Comparison of ENCODE assay signal across 8 cellular contexts in the genomic region with DNA sequence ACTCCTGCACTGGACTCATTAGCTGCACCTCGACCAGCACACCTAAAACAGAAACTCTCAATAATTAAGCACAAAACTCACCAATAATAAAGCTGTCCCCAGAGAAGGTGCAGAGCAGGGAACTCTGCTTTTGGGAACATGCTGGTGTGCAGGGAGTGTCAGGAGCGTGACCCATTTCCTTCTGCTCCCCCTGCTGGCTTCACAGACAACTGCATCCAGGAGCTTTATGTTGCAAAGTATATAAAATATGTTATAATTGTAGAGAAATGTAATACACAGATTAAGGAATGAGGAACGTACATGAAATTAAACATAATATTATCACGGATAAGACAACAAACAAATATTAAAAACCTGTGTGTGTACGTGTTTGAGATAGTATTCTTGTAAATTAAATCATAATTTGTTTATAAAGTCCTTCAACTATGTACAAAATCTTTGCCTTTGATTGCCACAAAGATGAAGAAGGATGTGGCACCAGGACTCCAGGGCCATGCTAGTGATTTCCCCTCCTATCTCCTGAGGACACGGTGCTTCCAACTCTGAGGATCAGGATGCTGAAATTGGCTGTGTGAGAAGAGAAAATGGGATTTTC.
DNase-seq lines count a peak whose midpoint lies in the region; ATAC-seq, FAIRE-seq and TF ChIP-seq lines count a peak whose summit lies in the region.

No MANE protein-coding gene starts in this region.

- no peaks in the 10 kb centered on the region for H3K9me3 Mint-ChIP-seq in activated T-helper 1 cell treated with anti-CD3 and anti-CD28 coated beads, Interleukin-12 subunit alpha, Interleukin-12 subunit beta, Interleukin-2, Interleukin-4 antibody, amounts not matched to agents 30 ng/mL and 10 ng/mL and 1 ng/mL, durations not matched to agents 14 hours and 24 hours and 36 hours

- H3K27me3 ChIP-seq in OCI-LY3 (ENCODE audit: low read depth, low read length) (peaks cover 26% of the 10 kb centered on the region; the same call in 1 of the 2 replicates), adipocyte (replicated peaks; ENCODE audit: control insufficient read depth, insufficient read depth, low read length) (peaks cover 46% of the 10 kb centered on the region), iPS DF 6.9 (ENCODE audit: control insufficient read depth, insufficient read depth, low read length) (no peaks in the 10 kb centered on the region)

- H3K4me2 ChIP-seq in OCI-LY3 (ENCODE audit: low read length), result no peak overlapping the region

- H3K4me1 Mint-ChIP-seq in activated T-helper 1 cell treated with anti-CD3 and anti-CD28 coated beads, Interleukin-12 subunit alpha, Interleukin-12 subunit beta, Interleukin-2, Interleukin-4 antibody, amounts not matched to agents 30 ng/mL and 10 ng/mL and 1 ng/mL, durations not matched to agents 14 hours and 24 hours and 36 hours (ENCODE audit: low read depth), result no peaks in the 10 kb centered on the region

- H3K4me3 ChIP-seq in OCI-LY3 (ENCODE audit: low read length), result no peak overlapping the region
- H3K4me3 ChIP-seq in adipocyte (ENCODE audit: low read length), result no peak overlapping the region
- no peak overlapping the region for H3K4me3 ChIP-seq in iPS DF 6.9 (ENCODE audit: low read length)

- no peak overlapping the region for H3K27ac ChIP-seq in OCI-LY3 (ENCODE audit: low read length)
- no peak overlapping the region for H3K27ac ChIP-seq in iPS DF 6.9 (ENCODE audit: low read length)

- no CpG with 5 or more reads among the region's 6 CpGs for WGBS in iPS DF 6.9 (ENCODE audit: insufficient coverage, insufficient read length)

- H3K36me3 Mint-ChIP-seq in activated T-helper 1 cell treated with anti-CD3 and anti-CD28 coated beads, Interleukin-12 subunit alpha, Interleukin-12 subunit beta, Interleukin-2, Interleukin-4 antibody, amounts not matched to agents 30 ng/mL and 10 ng/mL and 1 ng/mL, durations not matched to agents 14 hours and 24 hours and 36 hours (ENCODE audit: low read depth), result no peaks in the 10 kb centered on the region

- H3K79me2 ChIP-seq in OCI-LY3 (ENCODE audit: low read length), result no peaks in the 10 kb centered on the region

- no peaks in the 10 kb centered on the region for H3K9me3 ChIP-seq in OCI-LY3 (ENCODE audit: insufficient read depth, low read length)
- no peaks in the 10 kb centered on the region for H3K9me3 ChIP-seq in adipocyte (ENCODE audit: control insufficient read depth, low read length)
- no peaks in the 10 kb centered on the region for H3K9me3 ChIP-seq in iPS DF 6.9 (ENCODE audit: control insufficient read depth, insufficient read depth, low read length)

- H4K20me1 ChIP-seq in OCI-LY3 (ENCODE audit: insufficient read depth, low read length), result no peaks in the 10 kb centered on the region

- DNase-seq in GM10266 (ENCODE audit: extremely low spot score) (peak; percentile 55), adipocyte (ENCODE audit: low read depth) (peak; percentile 79), iPS DF 6.9 (ENCODE audit: low read depth, low spot score) (peak; percentile 11)
- peak; percentile 31 to 32 for DNase-seq in stimulated activated CD4-positive, alpha-beta T cell treated with anti-CD3 and anti-CD28 coated beads, Interleukin-2, amount 100 ng/mL, for 48 hours
- DNase-seq in activated T-helper 1 cell treated with anti-CD3 and anti-CD28 coated beads, Interleukin-12 subunit alpha, Interleukin-12 subunit beta, Interleukin-2, Interleukin-4 antibody, amounts not matched to agents 30 ng/mL and 10 ng/mL and 1 ng/mL, durations not matched to agents 14 hours and 24 hours and 36 hours (ENCODE audit: low spot score), result no peak

- no peak overlapping the region for H3K4me3 Mint-ChIP-seq in activated T-helper 1 cell treated with anti-CD3 and anti-CD28 coated beads, Interleukin-12 subunit alpha, Interleukin-12 subunit beta, Interleukin-2, Interleukin-4 antibody, amounts not matched to agents 30 ng/mL and 10 ng/mL and 1 ng/mL, durations not matched to agents 14 hours and 24 hours and 36 hours

- H3K4me1 ChIP-seq in OCI-LY3 (ENCODE audit: low read length) (no peaks in the 10 kb centered on the region), adipocyte (ENCODE audit: control insufficient read depth, insufficient read depth, low read length) (no peaks in the 10 kb centered on the region), iPS DF 6.9 (ENCODE audit: control insufficient read depth, insufficient read depth, low read length) (no peaks in the 10 kb centered on the region)

- intact Hi-C loops in activated T-helper 1 cell treated with anti-CD3 and anti-CD28 coated beads, Interleukin-12 subunit alpha, Interleukin-12 subunit beta, Interleukin-2, Interleukin-4 antibody, amounts not matched to agents 30 ng/mL and 10 ng/mL and 1 ng/mL, durations not matched to agents 14 hours and 24 hours and 36 hours (cut with micrococcal nuclease), result loop anchor here (1.0 to 10.0 kb wide), 2 partner anchors 82 to 158 kb away; a partner anchor contains a TSS

- no peak overlapping the region for H2AFZ ChIP-seq in OCI-LY3 (ENCODE audit: low read depth, low read length)

- H3K27me3 Mint-ChIP-seq in activated T-helper 1 cell treated with anti-CD3 and anti-CD28 coated beads, Interleukin-12 subunit alpha, Interleukin-12 subunit beta, Interleukin-2, Interleukin-4 antibody, amounts not matched to agents 30 ng/mL and 10 ng/mL and 1 ng/mL, durations not matched to agents 14 hours and 24 hours and 36 hours (ENCODE audit: insufficient read depth), result peaks cover 15% of the 10 kb centered on the region

- peak; percentile 27 for FAIRE-seq in A204.1 (lab: Jason Lieb, UNC)

- peak; percentile 74 for TF ChIP-seq CTCF in GM10266 (IDR thresholded peaks at IDR 0.05; ENCODE audit: control insufficient read depth, insufficient read depth, low read depth, missing control alignments)
- TF ChIP-seq CTCF in OCI-LY3 (IDR thresholded peaks at IDR 0.05; ENCODE audit: low read depth, low read length), result peak; percentile 79

- H3K27ac Mint-ChIP-seq in activated T-helper 1 cell treated with anti-CD3 and anti-CD28 coated beads, Interleukin-12 subunit alpha, Interleukin-12 subunit beta, Interleukin-2, Interleukin-4 antibody, amounts not matched to agents 30 ng/mL and 10 ng/mL and 1 ng/mL, durations not matched to agents 14 hours and 24 hours and 36 hours, result no peak overlapping the region

- peak; percentile 78 for ATAC-seq in HG02938 (IDR thresholded peaks at IDR 0.05; ENCODE audit: unreplicated experiment)

- H3K9ac ChIP-seq in OCI-LY3 (ENCODE audit: low read length) (no peak overlapping the region), adipocyte (ENCODE audit: low read length) (no peak overlapping the region)

- H3K36me3 ChIP-seq in OCI-LY3 (replicated peaks; ENCODE audit: low read depth, low read length), result no peaks in the 10 kb centered on the region
- no peaks in the 10 kb centered on the region for H3K36me3 ChIP-seq in adipocyte (ENCODE audit: control insufficient read depth, insufficient read depth, low read length, severe bottlenecking)
- H3K36me3 ChIP-seq in iPS DF 6.9 (ENCODE audit: control insufficient read depth, insufficient read depth, low read length), result no peaks in the 10 kb centered on the region
